ENCODE assay signal across 1 cellular context in the genomic region with DNA sequence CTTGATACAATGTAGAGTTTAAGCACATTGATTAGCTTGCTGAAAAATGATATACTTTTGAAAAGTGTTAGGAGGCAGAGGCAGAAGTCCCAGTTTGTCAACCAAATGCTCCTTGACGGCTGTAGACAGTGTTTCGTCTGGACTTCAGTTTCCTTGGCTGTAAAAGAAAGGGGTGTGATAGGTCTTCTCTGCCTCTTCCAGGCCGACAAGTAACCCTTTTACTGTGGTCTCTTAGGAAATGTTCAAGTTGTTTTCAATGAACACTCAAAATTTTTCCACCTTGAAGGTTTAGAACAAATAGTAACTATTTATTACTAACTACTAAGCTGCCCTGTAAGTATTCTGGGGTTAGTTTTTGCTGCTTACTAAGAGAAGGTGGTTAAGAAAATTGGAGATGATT.
TF ChIP-seq lines count a peak whose summit lies in the region.

No MANE protein-coding gene starts in this region.

TF ChIP-seq in GM23338, 12 proteins besides CTCF, POLR2A, EP300 and RAD21:
- TF ChIP-seq POLR2AphosphoS5 (IDR thresholded peaks at IDR 0.05; ENCODE audit: low read depth) (no peak), EZH2phosphoT487 (IDR thresholded peaks at IDR 0.05; ENCODE audit: unreplicated experiment) (no peak), JUNB (IDR thresholded peaks at IDR 0.05; ENCODE audit: unreplicated experiment) (no peak), ZNF114 (CRISPR knock-in tag; IDR thresholded peaks at IDR 0.05) (no peak), EZH2 (IDR thresholded peaks at IDR 0.05; ENCODE audit: low read depth, unreplicated experiment) (no peak), CREB1 (CRISPR knock-in tag; IDR thresholded peaks at IDR 0.05; ENCODE audit: low read depth) (no peak), ZNF331 (CRISPR knock-in tag; IDR thresholded peaks at IDR 0.05; ENCODE audit: low read depth) (no peak), NANOG (IDR thresholded peaks at IDR 0.05; ENCODE audit: borderline replicate concordance) (no peak), STAT1 (IDR thresholded peaks at IDR 0.05; ENCODE audit: unreplicated experiment) (no peak)
- TF ChIP-seq, protein P1, sequence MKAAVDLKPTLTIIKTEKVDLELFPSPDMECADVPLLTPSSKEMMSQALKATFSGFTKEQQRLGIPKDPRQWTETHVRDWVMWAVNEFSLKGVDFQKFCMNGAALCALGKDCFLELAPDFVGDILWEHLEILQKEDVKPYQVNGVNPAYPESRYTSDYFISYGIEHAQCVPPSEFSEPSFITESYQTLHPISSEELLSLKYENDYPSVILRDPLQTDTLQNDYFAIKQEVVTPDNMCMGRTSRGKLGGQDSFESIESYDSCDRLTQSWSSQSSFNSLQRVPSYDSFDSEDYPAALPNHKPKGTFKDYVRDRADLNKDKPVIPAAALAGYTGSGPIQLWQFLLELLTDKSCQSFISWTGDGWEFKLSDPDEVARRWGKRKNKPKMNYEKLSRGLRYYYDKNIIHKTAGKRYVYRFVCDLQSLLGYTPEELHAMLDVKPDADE (IDR thresholded peaks at IDR 0.05): no peak
- TF ChIP-seq, protein P2, sequence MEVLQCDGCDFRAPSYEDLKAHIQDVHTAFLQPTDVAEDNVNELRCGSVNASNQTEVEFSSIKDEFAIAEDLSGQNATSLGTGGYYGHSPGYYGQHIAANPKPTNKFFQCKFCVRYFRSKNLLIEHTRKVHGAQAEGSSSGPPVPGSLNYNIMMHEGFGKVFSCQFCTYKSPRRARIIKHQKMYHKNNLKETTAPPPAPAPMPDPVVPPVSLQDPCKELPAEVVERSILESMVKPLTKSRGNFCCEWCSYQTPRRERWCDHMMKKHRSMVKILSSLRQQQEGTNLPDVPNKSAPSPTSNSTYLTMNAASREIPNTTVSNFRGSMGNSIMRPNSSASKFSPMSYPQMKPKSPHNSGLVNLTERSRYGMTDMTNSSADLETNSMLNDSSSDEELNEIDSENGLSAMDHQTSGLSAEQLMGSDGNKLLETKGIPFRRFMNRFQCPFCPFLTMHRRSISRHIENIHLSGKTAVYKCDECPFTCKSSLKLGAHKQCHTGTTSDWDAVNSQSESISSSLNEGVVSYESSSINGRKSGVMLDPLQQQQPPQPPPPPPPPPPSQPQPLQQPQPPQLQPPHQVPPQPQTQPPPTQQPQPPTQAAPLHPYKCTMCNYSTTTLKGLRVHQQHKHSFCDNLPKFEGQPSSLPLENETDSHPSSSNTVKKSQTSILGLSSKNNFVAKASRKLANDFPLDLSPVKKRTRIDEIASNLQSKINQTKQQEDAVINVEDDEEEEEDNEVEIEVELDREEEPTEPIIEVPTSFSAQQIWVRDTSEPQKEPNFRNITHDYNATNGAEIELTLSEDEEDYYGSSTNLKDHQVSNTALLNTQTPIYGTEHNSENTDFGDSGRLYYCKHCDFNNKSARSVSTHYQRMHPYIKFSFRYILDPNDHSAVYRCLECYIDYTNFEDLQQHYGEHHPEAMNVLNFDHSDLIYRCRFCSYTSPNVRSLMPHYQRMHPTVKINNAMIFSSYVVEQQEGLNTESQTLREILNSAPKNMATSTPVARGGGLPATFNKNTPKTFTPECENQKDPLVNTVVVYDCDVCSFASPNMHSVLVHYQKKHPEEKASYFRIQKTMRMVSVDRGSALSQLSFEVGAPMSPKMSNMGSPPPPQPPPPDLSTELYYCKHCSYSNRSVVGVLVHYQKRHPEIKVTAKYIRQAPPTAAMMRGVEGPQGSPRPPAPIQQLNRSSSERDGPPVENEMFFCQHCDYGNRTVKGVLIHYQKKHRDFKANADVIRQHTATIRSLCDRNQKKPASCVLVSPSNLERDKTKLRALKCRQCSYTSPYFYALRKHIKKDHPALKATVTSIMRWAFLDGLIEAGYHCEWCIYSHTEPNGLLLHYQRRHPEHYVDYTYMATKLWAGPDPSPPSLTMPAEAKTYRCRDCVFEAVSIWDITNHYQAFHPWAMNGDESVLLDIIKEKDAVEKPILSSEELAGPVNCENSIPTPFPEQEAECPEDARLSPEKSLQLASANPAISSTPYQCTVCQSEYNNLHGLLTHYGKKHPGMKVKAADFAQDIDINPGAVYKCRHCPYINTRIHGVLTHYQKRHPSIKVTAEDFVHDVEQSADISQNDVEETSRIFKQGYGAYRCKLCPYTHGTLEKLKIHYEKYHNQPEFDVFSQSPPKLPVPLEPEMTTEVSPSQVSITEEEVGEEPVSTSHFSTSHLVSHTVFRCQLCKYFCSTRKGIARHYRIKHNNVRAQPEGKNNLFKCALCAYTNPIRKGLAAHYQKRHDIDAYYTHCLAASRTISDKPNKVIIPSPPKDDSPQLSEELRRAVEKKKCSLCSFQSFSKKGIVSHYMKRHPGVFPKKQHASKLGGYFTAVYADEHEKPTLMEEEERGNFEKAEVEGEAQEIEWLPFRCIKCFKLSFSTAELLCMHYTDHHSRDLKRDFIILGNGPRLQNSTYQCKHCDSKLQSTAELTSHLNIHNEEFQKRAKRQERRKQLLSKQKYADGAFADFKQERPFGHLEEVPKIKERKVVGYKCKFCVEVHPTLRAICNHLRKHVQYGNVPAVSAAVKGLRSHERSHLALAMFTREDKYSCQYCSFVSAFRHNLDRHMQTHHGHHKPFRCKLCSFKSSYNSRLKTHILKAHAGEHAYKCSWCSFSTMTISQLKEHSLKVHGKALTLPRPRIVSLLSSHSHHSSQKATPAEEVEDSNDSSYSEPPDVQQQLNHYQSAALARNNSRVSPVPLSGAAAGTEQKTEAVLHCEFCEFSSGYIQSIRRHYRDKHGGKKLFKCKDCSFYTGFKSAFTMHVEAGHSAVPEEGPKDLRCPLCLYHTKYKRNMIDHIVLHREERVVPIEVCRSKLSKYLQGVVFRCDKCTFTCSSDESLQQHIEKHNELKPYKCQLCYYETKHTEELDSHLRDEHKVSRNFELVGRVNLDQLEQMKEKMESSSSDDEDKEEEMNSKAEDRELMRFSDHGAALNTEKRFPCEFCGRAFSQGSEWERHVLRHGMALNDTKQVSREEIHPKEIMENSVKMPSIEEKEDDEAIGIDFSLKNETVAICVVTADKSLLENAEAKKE (CRISPR knock-in tag; IDR thresholded peaks at IDR 0.05): no peak
- TF ChIP-seq, protein P3, sequence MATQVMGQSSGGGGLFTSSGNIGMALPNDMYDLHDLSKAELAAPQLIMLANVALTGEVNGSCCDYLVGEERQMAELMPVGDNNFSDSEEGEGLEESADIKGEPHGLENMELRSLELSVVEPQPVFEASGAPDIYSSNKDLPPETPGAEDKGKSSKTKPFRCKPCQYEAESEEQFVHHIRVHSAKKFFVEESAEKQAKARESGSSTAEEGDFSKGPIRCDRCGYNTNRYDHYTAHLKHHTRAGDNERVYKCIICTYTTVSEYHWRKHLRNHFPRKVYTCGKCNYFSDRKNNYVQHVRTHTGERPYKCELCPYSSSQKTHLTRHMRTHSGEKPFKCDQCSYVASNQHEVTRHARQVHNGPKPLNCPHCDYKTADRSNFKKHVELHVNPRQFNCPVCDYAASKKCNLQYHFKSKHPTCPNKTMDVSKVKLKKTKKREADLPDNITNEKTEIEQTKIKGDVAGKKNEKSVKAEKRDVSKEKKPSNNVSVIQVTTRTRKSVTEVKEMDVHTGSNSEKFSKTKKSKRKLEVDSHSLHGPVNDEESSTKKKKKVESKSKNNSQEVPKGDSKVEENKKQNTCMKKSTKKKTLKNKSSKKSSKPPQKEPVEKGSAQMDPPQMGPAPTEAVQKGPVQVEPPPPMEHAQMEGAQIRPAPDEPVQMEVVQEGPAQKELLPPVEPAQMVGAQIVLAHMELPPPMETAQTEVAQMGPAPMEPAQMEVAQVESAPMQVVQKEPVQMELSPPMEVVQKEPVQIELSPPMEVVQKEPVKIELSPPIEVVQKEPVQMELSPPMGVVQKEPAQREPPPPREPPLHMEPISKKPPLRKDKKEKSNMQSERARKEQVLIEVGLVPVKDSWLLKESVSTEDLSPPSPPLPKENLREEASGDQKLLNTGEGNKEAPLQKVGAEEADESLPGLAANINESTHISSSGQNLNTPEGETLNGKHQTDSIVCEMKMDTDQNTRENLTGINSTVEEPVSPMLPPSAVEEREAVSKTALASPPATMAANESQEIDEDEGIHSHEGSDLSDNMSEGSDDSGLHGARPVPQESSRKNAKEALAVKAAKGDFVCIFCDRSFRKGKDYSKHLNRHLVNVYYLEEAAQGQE (IDR thresholded peaks at IDR 0.05; ENCODE audit: unreplicated experiment): no peak
TF ChIP-seq in GM23338: peak in this region for 0.
